In the genomic region with DNA sequence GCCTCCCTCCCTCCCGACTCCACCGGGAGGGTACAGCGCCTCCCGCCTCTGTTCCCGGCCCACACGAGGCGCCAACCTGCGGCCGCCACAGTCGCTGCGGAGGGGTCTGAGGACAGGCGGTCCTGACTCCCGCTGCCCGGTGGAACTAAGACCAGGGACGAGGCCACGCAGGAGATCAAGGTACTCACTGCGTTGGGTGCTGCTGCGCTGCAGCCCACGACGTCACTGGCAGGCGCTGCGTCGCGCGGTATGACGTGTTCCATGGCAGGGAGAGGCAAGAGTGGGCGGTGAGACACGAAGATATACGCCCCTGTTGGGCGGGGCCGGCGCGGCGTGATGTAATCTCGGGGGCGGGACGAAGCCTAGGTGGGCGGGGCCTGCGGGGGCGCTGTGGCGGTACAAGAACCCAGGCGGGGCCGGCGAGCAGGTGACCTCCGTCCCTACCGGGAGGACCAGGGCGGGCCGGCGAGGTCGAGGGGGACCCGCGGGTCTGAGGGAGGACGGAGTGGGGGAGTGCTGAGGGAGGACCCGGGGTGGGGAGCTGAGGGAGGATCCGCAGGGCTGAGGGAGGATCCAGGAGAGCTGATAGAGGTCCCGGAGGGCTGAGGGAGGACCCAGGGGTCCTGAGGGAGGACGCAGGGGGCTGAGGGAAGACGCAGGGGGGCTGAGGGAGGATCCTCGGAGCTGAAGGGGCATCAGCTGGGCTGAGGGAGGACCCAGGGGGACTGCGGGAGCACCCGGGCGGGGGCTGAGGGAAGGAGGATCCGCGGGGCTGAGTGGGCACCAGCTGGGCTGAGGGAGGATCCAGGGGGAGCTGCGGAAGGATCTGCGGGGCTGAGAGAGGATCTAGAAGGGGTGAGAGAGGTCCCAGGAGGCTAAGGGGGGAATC, we compare ENCODE assay signal across 8 cellular contexts. TPM values are rescaled to one million over a fixed set of nuclear protein-coding genes. Genes with fewer than 3 reads are reported as not detected.
A peak's percentile ranks its signal among the peaks of the same experiment; 100 is the strongest.
DNase-seq lines count a peak whose midpoint lies in the region; ATAC-seq and TF ChIP-seq lines count a peak whose summit lies in the region.

A gene (minus strand): TSS at position 227 of the 889 bp plus-strand sequence. CDS start 1,039 bp downstream, outside the sequence.

- peaks cover 8 to 14% (median 12%) of the 10 kb centered on the region in 3 donors for H3K4me1 Mint-ChIP-seq in IgD-negative memory B cell

- TF ChIP-seq CTCF in epithelial cell of esophagus (IDR thresholded peaks at IDR 0.05; ENCODE audit: insufficient read depth, low read depth, low read length, missing control alignments): no peak
- TF ChIP-seq CTCF in mucosa of descending colon (IDR thresholded peaks at IDR 0.05): peak; percentile 12

- H3K9me3 ChIP-seq in mucosa of descending colon: no peaks in the 10 kb centered on the region

- H3K27me3 Mint-ChIP-seq in IgD-negative memory B cell: no peaks in the 10 kb centered on the region

- peaks cover 3% of the 10 kb centered on the region for H3K36me3 Mint-ChIP-seq in IgD-negative memory B cell

- peak; percentile 85 for ATAC-seq in GM21529 (IDR thresholded peaks at IDR 0.05; ENCODE audit: unreplicated experiment)
- peak; percentile 99 for ATAC-seq in mucosa of descending colon

- peak within 1 kb of the TSS; percentile 95 for H3K4me3 ChIP-seq in epithelial cell of esophagus (ENCODE audit: low read length)
- H3K4me3 ChIP-seq in mucosa of descending colon: peak within 1 kb of the TSS; percentile 75

- DNase-seq in DMS 273 treated with DMSO at 0.1 percent for 48 hours (lab: John Stamatoyannopoulos, UW) (peak; percentile 85), OCI-M1 (lab: John Stamatoyannopoulos, UW) (peak; percentile 99), activated T-cell treated with anti-CD3 and anti-CD28 coated beads for 24 hours (ENCODE audit: low read depth) (peak; percentile 99), epithelial cell of esophagus (ENCODE audit: low read depth) (peak; percentile 97), mucosa of descending colon (peak; percentile 98 to 100 (median 100))
- peak; percentile 97 for DNase-seq in stimulated activated CD8-positive, alpha-beta memory T cell treated with anti-CD3 and anti-CD28 coated beads, Interleukin-4, amount 100 ng/mL, for 24 hours (ENCODE audit: low read depth)

- no peaks in the 10 kb centered on the region for H3K36me3 ChIP-seq in mucosa of descending colon (ENCODE audit: low read depth)

- peak within 1 kb of the TSS; percentile 86 to 94 (median 86) for H3K27ac Mint-ChIP-seq in IgD-negative memory B cell

- intact Hi-C loops in mucosa of descending colon (cut with DNase I, micrococcal nuclease): no loop called here

- no peaks in the 10 kb centered on the region for H3K9me3 Mint-ChIP-seq in IgD-negative memory B cell

- H3K4me3 Mint-ChIP-seq in IgD-negative memory B cell: peak within 1 kb of the TSS; percentile 86 to 96 (median 94)

- peaks cover 9% of the 10 kb centered on the region for H3K4me1 ChIP-seq in mucosa of descending colon (ENCODE audit: low read depth)

RNA-seq across cellular contexts. Expression of the gene that starts here (rescaled TPM):
- 146 TPM for polyA plus RNA-seq in IgD-negative memory B cell
- 10 to 100 TPM; 24.3 to 42.1 (median 37.3) TPM for total RNA-seq in mucosa of descending colon

Comparison
In these comparisons a context has a peak if more than half of its experiments do, and no peak if none do; other contexts are left out.
1. Peak in every context shown above with its lines: DNase-seq, ATAC-seq and H3K4me3 ChIP-seq.